2 cellular contexts compared by ENCODE assay signal in the genomic region with DNA sequence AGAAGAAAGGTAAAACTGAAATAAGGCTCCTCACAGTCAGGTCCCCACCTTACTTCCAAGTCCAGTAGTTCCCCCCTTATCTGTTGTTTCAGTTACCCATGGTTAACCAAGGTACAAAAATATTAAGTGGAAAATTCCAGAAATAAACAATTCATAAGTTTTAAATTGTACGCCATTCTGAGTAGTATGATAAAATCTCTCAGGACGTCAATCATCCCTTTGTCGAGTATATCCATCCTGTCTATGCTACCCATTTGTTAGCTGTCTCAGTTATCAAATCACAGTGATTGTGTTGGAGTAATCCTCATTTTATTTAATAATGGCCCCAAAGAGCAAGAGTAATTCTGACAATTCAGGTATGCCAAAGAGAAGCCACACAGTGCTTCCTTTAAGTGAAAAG.
TF ChIP-seq lines count a peak whose summit lies in the region.

No MANE protein-coding gene starts in this region.

TF ChIP-seq in IMR-90, 13 proteins besides CTCF, POLR2A, EP300 and RAD21:
- TF ChIP-seq RFX5 (IDR thresholded peaks at IDR 0.05; ENCODE audit: low read depth, low read length) (no peak), MXI1 (IDR thresholded peaks at IDR 0.05; ENCODE audit: borderline replicate concordance, low read depth, low read length) (no peak), CEBPB (IDR thresholded peaks at IDR 0.05; ENCODE audit: low read depth, low read length) (no peak), FOS (IDR thresholded peaks at IDR 0.05; ENCODE audit: low read depth, low read length) (no peak), NFE2L2 (IDR thresholded peaks at IDR 0.05; ENCODE audit: low read depth, low read length) (no peak), SMC3 (IDR thresholded peaks at IDR 0.05; ENCODE audit: low read depth, low read length) (no peak)
- TF ChIP-seq, protein P1, sequence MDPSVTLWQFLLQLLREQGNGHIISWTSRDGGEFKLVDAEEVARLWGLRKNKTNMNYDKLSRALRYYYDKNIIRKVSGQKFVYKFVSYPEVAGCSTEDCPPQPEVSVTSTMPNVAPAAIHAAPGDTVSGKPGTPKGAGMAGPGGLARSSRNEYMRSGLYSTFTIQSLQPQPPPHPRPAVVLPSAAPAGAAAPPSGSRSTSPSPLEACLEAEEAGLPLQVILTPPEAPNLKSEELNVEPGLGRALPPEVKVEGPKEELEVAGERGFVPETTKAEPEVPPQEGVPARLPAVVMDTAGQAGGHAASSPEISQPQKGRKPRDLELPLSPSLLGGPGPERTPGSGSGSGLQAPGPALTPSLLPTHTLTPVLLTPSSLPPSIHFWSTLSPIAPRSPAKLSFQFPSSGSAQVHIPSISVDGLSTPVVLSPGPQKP (IDR thresholded peaks at IDR 0.05; ENCODE audit: borderline replicate concordance, low read depth, low read length): no peak
- TF ChIP-seq, protein P2, sequence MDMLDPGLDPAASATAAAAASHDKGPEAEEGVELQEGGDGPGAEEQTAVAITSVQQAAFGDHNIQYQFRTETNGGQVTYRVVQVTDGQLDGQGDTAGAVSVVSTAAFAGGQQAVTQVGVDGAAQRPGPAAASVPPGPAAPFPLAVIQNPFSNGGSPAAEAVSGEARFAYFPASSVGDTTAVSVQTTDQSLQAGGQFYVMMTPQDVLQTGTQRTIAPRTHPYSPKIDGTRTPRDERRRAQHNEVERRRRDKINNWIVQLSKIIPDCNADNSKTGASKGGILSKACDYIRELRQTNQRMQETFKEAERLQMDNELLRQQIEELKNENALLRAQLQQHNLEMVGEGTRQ (IDR thresholded peaks at IDR 0.05; ENCODE audit: low read depth, low read length): no peak

TF ChIP-seq in K562, 482 proteins besides CTCF, POLR2A, EP300 and RAD21:
- TF ChIP-seq THRAP3 (IDR thresholded peaks at IDR 0.05; ENCODE audit: borderline replicate concordance): no peak
- no peak for TF ChIP-seq MTA2 (IDR thresholded peaks at IDR 0.05; ENCODE audit: low read depth)
- TF ChIP-seq CBFA2T2 (conservative IDR thresholded peaks at IDR 0.05): no peak
- no peak for TF ChIP-seq ZZZ3 (IDR thresholded peaks at IDR 0.05)
- TF ChIP-seq, protein P3, sequence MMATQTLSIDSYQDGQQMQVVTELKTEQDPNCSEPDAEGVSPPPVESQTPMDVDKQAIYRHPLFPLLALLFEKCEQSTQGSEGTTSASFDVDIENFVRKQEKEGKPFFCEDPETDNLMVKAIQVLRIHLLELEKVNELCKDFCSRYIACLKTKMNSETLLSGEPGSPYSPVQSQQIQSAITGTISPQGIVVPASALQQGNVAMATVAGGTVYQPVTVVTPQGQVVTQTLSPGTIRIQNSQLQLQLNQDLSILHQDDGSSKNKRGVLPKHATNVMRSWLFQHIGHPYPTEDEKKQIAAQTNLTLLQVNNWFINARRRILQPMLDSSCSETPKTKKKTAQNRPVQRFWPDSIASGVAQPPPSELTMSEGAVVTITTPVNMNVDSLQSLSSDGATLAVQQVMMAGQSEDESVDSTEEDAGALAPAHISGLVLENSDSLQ (IDR thresholded peaks at IDR 0.05): peak; percentile 78
- peak; percentile 58 for TF ChIP-seq MEIS2 (IDR thresholded peaks at IDR 0.05; ENCODE audit: partially characterized antibody)
- TF ChIP-seq ZNF124 (CRISPR knock-in tag; IDR thresholded peaks at IDR 0.05): no peak
